ENCODE assay signal across 20 cellular contexts in the genomic region with DNA sequence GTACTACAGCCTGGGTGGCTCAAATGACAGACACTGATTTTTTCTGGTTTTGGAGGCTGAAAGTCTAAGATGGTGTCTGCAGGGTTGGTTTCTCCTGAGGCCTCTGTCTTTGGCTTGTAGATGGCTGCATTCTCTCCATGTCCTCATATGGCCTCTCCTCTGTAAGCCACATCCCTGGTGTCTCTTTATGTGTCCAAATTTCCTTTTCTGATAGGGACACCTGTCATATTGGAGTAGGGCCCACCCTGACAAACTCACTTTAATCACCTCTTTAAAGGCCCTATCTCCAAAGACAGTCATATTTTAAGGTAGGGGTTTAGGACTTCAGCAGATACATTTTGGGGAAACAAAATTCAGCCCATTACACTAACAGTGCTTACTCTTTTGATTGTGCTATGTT. TPM values are rescaled to one million over a fixed set of nuclear protein-coding genes. Genes with fewer than 3 reads are reported as not detected.
DNase-seq lines count a peak whose midpoint lies in the region; ATAC-seq, FAIRE-seq and TF ChIP-seq lines count a peak whose summit lies in the region.
"Had no signal": no experiment of that assay in that cellular context is flagged by ENCODE, and none has a peak within 500 bp of the region (broad histone marks: within the 10 kb centered on the region; RNA-seq: fewer than 3 reads in every experiment).

No MANE protein-coding gene starts in this region.

- ATAC-seq in GM21619 (IDR thresholded peaks at IDR 0.05; ENCODE audit: unreplicated experiment), result no peak
- ATAC-seq: A549; CD8-positive, alpha-beta T cell; GM12878 had no signal

- H3K4me3 Mint-ChIP-seq in neural progenitor cell, result no peak overlapping the region
- H3K4me3 Mint-ChIP-seq: B cell; CD4-positive, alpha-beta T cell; CD8-positive, alpha-beta T cell had no signal

- peaks cover 8% of the 10 kb centered on the region for H3K27me3 Mint-ChIP-seq in neural progenitor cell (ENCODE audit: insufficient read depth, low read depth)

- no peaks in the 10 kb centered on the region for H3K79me2 ChIP-seq in neural progenitor cell (ENCODE audit: low read depth)

- H3K9ac ChIP-seq in neural progenitor cell, result no peak overlapping the region
- H3K9ac ChIP-seq: BLaER1 treated with 17β-estradiol and CSF1 and Interleukin-3, amounts not matched to agents 10 nM and 100 nM had no signal

- H3K4me1 ChIP-seq in neural progenitor cell, result peaks cover 68% of the 10 kb centered on the region
- H3K4me1 ChIP-seq: A549; BLaER1 treated with 17β-estradiol and CSF1 and Interleukin-3, amounts not matched to agents 10 nM and 100 nM; Caco-2 had no signal

- TF ChIP-seq CTCF in neural progenitor cell (IDR thresholded peaks at IDR 0.05), result no peak

- no peak overlapping the region for H3K27ac Mint-ChIP-seq in neural progenitor cell
- H3K27ac Mint-ChIP-seq: B cell; CD4-positive, alpha-beta T cell; CD8-positive, alpha-beta T cell had no signal

- peak; percentile 30 for DNase-seq in NCI-H82 (lab: John Stamatoyannopoulos, UW)
- no peak for DNase-seq in NCI-H82 treated with DMSO at 0.1 percent for 48 hours (lab: John Stamatoyannopoulos, UW; ENCODE audit: unreplicated experiment)
- DNase-seq in cerebellum (ENCODE audit: low spot score), result peak; percentile 52
- DNase-seq in neural progenitor cell (ENCODE audit: low spot score), result no peak
- DNase-seq in GM19239 (ENCODE audit: insufficient read length, low spot score), result no peak
- DNase-seq: AML-193; Caco-2; Calu3; CD4-positive, alpha-beta T cell; CD8-positive, alpha-beta T cell; DMS79 treated with DMSO at 0.1 percent for 48 hours; GDM1 had no signal

- H3K4me2 ChIP-seq in neural progenitor cell, result peak overlapping the region; percentile 56
- H3K4me2 ChIP-seq: A549; BLaER1 treated with 17β-estradiol and CSF1 and Interleukin-3, amounts not matched to agents 10 nM and 100 nM had no signal

- FAIRE-seq in GM19239 (lab: Jason Lieb, UNC), result no peak
- FAIRE-seq: A549, D721Med, GM12878 had no signal

- no peak overlapping the region for H2AFZ ChIP-seq in neural progenitor cell (replicated peaks)

- H3K9me3 ChIP-seq in neural progenitor cell (ENCODE audit: low read depth), result no peaks in the 10 kb centered on the region
- H3K9me3 ChIP-seq: A549, Caco-2 had no signal

- no peaks in the 10 kb centered on the region for H4K20me1 ChIP-seq in neural progenitor cell (ENCODE audit: low read depth)
- H4K20me1 ChIP-seq: BLaER1 treated with 17β-estradiol and CSF1 and Interleukin-3, amounts not matched to agents 10 nM and 100 nM had no signal

- H3K36me3 Mint-ChIP-seq in neural progenitor cell, result no peaks in the 10 kb centered on the region
- H3K36me3 Mint-ChIP-seq: CD8-positive, alpha-beta T cell had no signal

- peaks cover 43% of the 10 kb centered on the region for H3F3A ChIP-seq in neural progenitor cell (ENCODE audit: low read depth)

- H3K4me1 Mint-ChIP-seq in neural progenitor cell, result peaks cover 33% of the 10 kb centered on the region
- H3K4me1 Mint-ChIP-seq: B cell had no signal

- H3K36me3 ChIP-seq in neural progenitor cell, result no peaks in the 10 kb centered on the region
- H3K36me3 ChIP-seq: BLaER1 treated with 17β-estradiol and CSF1 and Interleukin-3, amounts not matched to agents 10 nM and 100 nM had no signal

- peaks cover 2% of the 10 kb centered on the region for H3K9me3 Mint-ChIP-seq in neural progenitor cell
- H3K9me3 Mint-ChIP-seq: CD8-positive, alpha-beta T cell had no signal

- H3K27me3 ChIP-seq in neural progenitor cell, result no peaks in the 10 kb centered on the region
- H3K27me3 ChIP-seq: BLaER1 treated with 17β-estradiol and CSF1 and Interleukin-3, amounts not matched to agents 10 nM and 100 nM had no signal

- H3K27ac ChIP-seq in neural progenitor cell, result peak overlapping the region; percentile 59
- H3K27ac ChIP-seq: 22Rv1; A549; BLaER1 treated with 17β-estradiol and CSF1 and Interleukin-3, amounts not matched to agents 10 nM and 100 nM; C4-2B had no signal

- no peak overlapping the region for H3K4me3 ChIP-seq in neural progenitor cell
- H3K4me3 ChIP-seq: A549; BLaER1 treated with 17β-estradiol and CSF1 and Interleukin-3, amounts not matched to agents 10 nM and 100 nM; GM12878 had no signal

RNA-seq across cellular contexts. Expression of a gene that starts 32.0 kb away (rescaled TPM):
- total RNA-seq in cerebellum (51.5 TPM), neural progenitor cell (ENCODE audit: low replicate concordance) (89.2 and 106 TPM in 2 replicates)
- total RNA-seq: Caco-2; CD8-positive, alpha-beta T cell had no signal

Comparison
In these comparisons a context has a peak if more than half of its experiments do, and no peak if none do; other contexts are left out.
1. DNase-seq: peak in NCI-H82 (single experiment) and cerebellum (single experiment); none in NCI-H82 treated with DMSO at 0.1 percent for 48 hours (single experiment), neural progenitor cell (single experiment) and GM19239 (single experiment).